In the genomic region with DNA sequence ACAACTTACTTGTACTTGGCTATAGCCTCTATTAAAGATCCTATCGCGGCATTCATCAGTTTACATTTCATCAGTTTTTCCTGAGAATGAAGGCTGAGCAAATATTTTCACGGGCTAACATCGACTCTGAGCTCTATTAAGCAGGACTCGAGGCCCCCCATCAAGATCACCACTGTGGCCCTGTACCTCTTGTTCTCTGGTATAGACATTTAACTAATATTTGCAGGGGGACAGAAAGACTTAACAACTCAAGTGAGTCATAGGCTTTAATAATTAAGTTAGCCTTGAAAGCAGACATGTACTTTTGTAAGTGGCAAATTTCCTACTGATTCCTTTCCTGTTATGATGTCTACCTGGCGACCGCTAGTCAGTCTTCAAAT, we compare ENCODE assay signal across 12 cellular contexts. TPM values are rescaled to one million over a fixed set of nuclear protein-coding genes. Genes with fewer than 3 reads are reported as not detected.
A peak's percentile ranks its signal among the peaks of the same experiment; 100 is the strongest.
DNase-seq lines count a peak whose midpoint lies in the region; ATAC-seq, FAIRE-seq and TF ChIP-seq lines count a peak whose summit lies in the region.
"Had no signal": no experiment of that assay in that cellular context is flagged by ENCODE, and none has a peak within 500 bp of the region (broad histone marks: within the 10 kb centered on the region; RNA-seq: fewer than 3 reads in every experiment).

No MANE protein-coding gene starts in this region.

- 0 out of 2 replicates have a peak overlapping the region, but pooled peaks have one; percentile 22 for H3K14ac ChIP-seq in IMR-90 (replicated peaks; ENCODE audit: low read depth, low read length)
- no peak overlapping the region for H3K14ac ChIP-seq in H1 (ENCODE audit: insufficient read length)

- H3K9me3 Mint-ChIP-seq in nephron progenitor cell = no peaks in the 10 kb centered on the region
- H3K9me3 Mint-ChIP-seq: activated naive CD4-positive, alpha-beta T cell treated with anti-CD3 and anti-CD28 coated beads, Interleukin-2, amount 50 U/mL, for 72 hours had no signal

- H3K27ac Mint-ChIP-seq in nephron progenitor cell = peak overlapping the region; percentile 89
- H3K27ac Mint-ChIP-seq: activated naive CD4-positive, alpha-beta T cell treated with anti-CD3 and anti-CD28 coated beads, Interleukin-2, amount 50 U/mL, for 72 hours had no signal

- no peak for TF ChIP-seq POLR2A in IMR-90 (IDR thresholded peaks at IDR 0.05; ENCODE audit: low read depth, low read length)
- no peak for TF ChIP-seq POLR2A in H1 (IDR thresholded peaks at IDR 0.05; ENCODE audit: control extremely low read depth in 1 of 2, low read depth in 2 of 2, low read length in 2 of 2)

- BruUV-seq in IMR-90 (replicated peaks; lab: Mats Ljungman, UMichigan) = no TSS peak

- peaks cover 49% of the 10 kb centered on the region for H3K4me1 Mint-ChIP-seq in nephron progenitor cell

- CTCF ChIA-PET in IMR-90 (lab: Yijun Ruan, JAX) = interaction anchor here (1.2 kb wide), 1 partner anchor 16 kb away, joined by 4 read pairs; no protein-coding TSS in a partner anchor
- CTCF ChIA-PET in H1 (lab: Charles Lee; ENCODE audit: partially characterized antibody) = interaction anchor here (1.5 kb wide), 2 partner anchors 9 to 207 kb away, joined by 3 read pairs; no protein-coding TSS in a partner anchor

- intact Hi-C loops in IMR-90 (cut with micrococcal nuclease) = loop anchor here (5.0 kb wide), 1 partner anchor 43 kb away; no protein-coding TSS in a partner anchor

- peaks cover 16% of the 10 kb centered on the region for H3K9me1 ChIP-seq in IMR-90 (ENCODE audit: insufficient read depth, low read length)

- H3K36me3 ChIP-seq in IMR-90 (ENCODE audit: control insufficient read depth, insufficient read depth, low read length) (no peaks in the 10 kb centered on the region), H1 (ENCODE audit: control insufficient read depth in 2 of 4, insufficient read depth in 4 of 4, low read length in 3 of 4) (no peaks in the 10 kb centered on the region)
- H3K36me3 ChIP-seq: ovary had no signal

- no peaks in the 10 kb centered on the region for H3K27me3 Mint-ChIP-seq in nephron progenitor cell (ENCODE audit: low read depth, poor library complexity)

- no peak overlapping the region for H3K4me3 ChIP-seq in IMR-90 (ENCODE audit: insufficient read depth, low read depth, low read length)
- H3K4me3 ChIP-seq in H1 (ENCODE audit: extremely low read depth in 1 of 4, insufficient read depth in 2 of 4, low read depth in 3 of 4, low read length in 4 of 4) = no peak overlapping the region
- H3K4me3 ChIP-seq: ovary had no signal

- H3K56ac ChIP-seq in IMR-90 (ENCODE audit: extremely low read depth, insufficient read depth, low read length) = no peak overlapping the region
- no peak overlapping the region for H3K56ac ChIP-seq in H1 (replicated peaks; ENCODE audit: insufficient read length, low read depth, low read length)

- H3K27me3 ChIP-seq in IMR-90 (ENCODE audit: control insufficient read depth, insufficient read depth, low read length) (no peaks in the 10 kb centered on the region), H1 (replicated peaks in 1 of 4; ENCODE audit: control insufficient read depth in 3 of 4, extremely low read depth in 1 of 4, insufficient read depth in 3 of 4, low read length in 3 of 4) (no peaks in the 10 kb centered on the region)
- H3K27me3 ChIP-seq: ovary had no signal

- FAIRE-seq in H1 (lab: Jason Lieb, UNC) = no peak
- FAIRE-seq in frontal cortex (lab: Jason Lieb, UNC) = no peak

- no peaks in the 10 kb centered on the region for H3K36me3 Mint-ChIP-seq in nephron progenitor cell (ENCODE audit: low read depth)
- H3K36me3 Mint-ChIP-seq: activated naive CD4-positive, alpha-beta T cell treated with anti-CD3 and anti-CD28 coated beads, Interleukin-2, amount 50 U/mL, for 72 hours had no signal

- H3K23ac ChIP-seq in IMR-90 (ENCODE audit: low read depth, low read length) (no peak overlapping the region), H1 (ENCODE audit: insufficient read length) (no peak overlapping the region)

- TF ChIP-seq CTCF in 22Rv1 (IDR thresholded peaks at IDR 0.05) (no peak), IMR-90 (conservative IDR thresholded peaks at IDR 0.05; ENCODE audit: low read depth, low read length) (no peak), H1 (IDR thresholded peaks at IDR 0.05; ENCODE audit: control extremely low read depth in 1 of 3, insufficient read depth in 1 of 3, low read depth in 1 of 3, low read length in 3 of 3) (no peak), nephron progenitor cell (IDR thresholded peaks at IDR 0.05) (no peak)

- H3K27ac ChIP-seq in 22Rv1 (peak overlapping the region; percentile 14; the same call in 1 of the 2 replicates), IMR-90 (ENCODE audit: insufficient read depth, low read length) (no peak overlapping the region), H1 (ENCODE audit: low read depth, low read length) (no peak overlapping the region)
- H3K27ac ChIP-seq: ovary had no signal

- dilution Hi-C loops in IMR-90 (cut with HindIII; ENCODE audit: low sequenced_read_pairs, unreplicated experiment) = no loop called here

- H2BK20ac ChIP-seq in IMR-90 (ENCODE audit: low read depth, low read length) = no peak overlapping the region
- H2BK20ac ChIP-seq in H1 (ENCODE audit: low read length) = no peak overlapping the region

- ATAC-seq in IMR-90 (ENCODE audit: low read depth) = no peak; the same call in 1 of the 2 replicates
- ATAC-seq in HG02840 (IDR thresholded peaks at IDR 0.05; ENCODE audit: low FRiP score, unreplicated experiment) = no peak
- no peak for ATAC-seq in HG03097 (IDR thresholded peaks at IDR 0.05; ENCODE audit: low FRiP score, unreplicated experiment)
- ATAC-seq: activated naive CD4-positive, alpha-beta T cell treated with anti-CD3 and anti-CD28 coated beads, Interleukin-2, amount 50 U/mL, for 72 hours had no signal

- peaks cover 2% of the 10 kb centered on the region; the same call in 1 of the 2 replicates for H3K23me2 ChIP-seq in H1 (ENCODE audit: low read depth, low read length)

- H3K4me3 Mint-ChIP-seq in nephron progenitor cell = no peak overlapping the region

- H3K79me2 ChIP-seq in H1 (ENCODE audit: control insufficient read depth in 1 of 2, insufficient read depth in 2 of 2, low read length in 2 of 2) = peaks cover 0 to 40% of the 10 kb centered on the region in 2 experiments; a peak in 2 of 4 replicates

- H2AFZ ChIP-seq in IMR-90 (replicated peaks; ENCODE audit: low read length, poor library complexity) (no peak overlapping the region), H1 (ENCODE audit: low read length) (no peak overlapping the region)

- H4K8ac ChIP-seq in IMR-90 (ENCODE audit: low read depth in 2 of 2, low read length in 2 of 2) (no peak overlapping the region), H1 (ENCODE audit: extremely low read depth, insufficient read depth, low read length) (no peak overlapping the region)

- no peak overlapping the region for H2AK9ac ChIP-seq in IMR-90 (replicated peaks; ENCODE audit: low read depth, low read length, poor library complexity)

- H3K18ac ChIP-seq in IMR-90 (ENCODE audit: low read depth, low read length) (no peak overlapping the region), H1 (ENCODE audit: extremely low read depth, low read length) (no peak overlapping the region)

- no peak overlapping the region for H2BK5ac ChIP-seq in IMR-90 (ENCODE audit: low read depth, low read length, poor library complexity, severe bottlenecking)
- 0 out of 2 replicates have a peak overlapping the region, but pooled peaks have one; percentile 2 for H2BK5ac ChIP-seq in H1 (ENCODE audit: low read depth, low read length)

- no peak for TF ChIP-seq RAD21 in IMR-90 (IDR thresholded peaks at IDR 0.05; ENCODE audit: low read length)
- TF ChIP-seq RAD21 in H1 (IDR thresholded peaks at IDR 0.05 in 1 of 2, conservative IDR thresholded peaks at IDR 0.05 in 1 of 2; ENCODE audit: low read depth in 2 of 2, low read length in 2 of 2) = no peak

- DNase-seq in IMR-90 = no peak
- no peak for DNase-seq in H1 (ENCODE audit: low read depth in 1 of 2, low spot score in 2 of 2)
- no peak for DNase-seq in nephron progenitor cell
- DNase-seq in frontal cortex (ENCODE audit: low spot score in 2 of 2) = no peak
- no peak for DNase-seq in NCI-H82 treated with DMSO at 0.1 percent for 48 hours (lab: John Stamatoyannopoulos, UW; ENCODE audit: unreplicated experiment)
- DNase-seq: NCI-H446, ovary, T-helper 1 cell had no signal

- no peak overlapping the region for H2BK12ac ChIP-seq in H1 (ENCODE audit: low read depth, low read length)

- H4K20me1 ChIP-seq in IMR-90 (ENCODE audit: insufficient read depth, low read length) (no peaks in the 10 kb centered on the region), H1 (replicated peaks in 1 of 2; ENCODE audit: control insufficient read depth in 1 of 2, insufficient read depth in 2 of 2, low read length in 2 of 2) (peaks cover 0 to 2% of the 10 kb centered on the region in 2 experiments)

- H3K4ac ChIP-seq in IMR-90 (ENCODE audit: low read depth, low read length) = no peak overlapping the region
- no peak overlapping the region for H3K4ac ChIP-seq in H1 (replicated peaks; ENCODE audit: insufficient read length, low read depth, low read length)

- no peak overlapping the region for H2BK15ac ChIP-seq in IMR-90 (ENCODE audit: low read depth, low read length)
- H2BK15ac ChIP-seq in H1 (ENCODE audit: low read length) = no peak overlapping the region

- H4K5ac ChIP-seq in IMR-90 (ENCODE audit: low read depth, low read length) = no peak overlapping the region
- H4K5ac ChIP-seq in H1 (ENCODE audit: insufficient read length, low read depth, low read length) = no peak overlapping the region

- no peak for TF ChIP-seq EP300 in H1 (IDR thresholded peaks at IDR 0.05; ENCODE audit: borderline replicate concordance in 1 of 2, low read depth in 2 of 2, low read length in 2 of 2)

- H3K9me3 ChIP-seq in IMR-90 (ENCODE audit: control insufficient read depth, insufficient read depth, low read length) (no peaks in the 10 kb centered on the region), H1 (ENCODE audit: insufficient read depth in 2 of 2, low read depth in 1 of 2, low read length in 1 of 2) (no peaks in the 10 kb centered on the region)
- H3K9me3 ChIP-seq: ovary had no signal

- H3K9ac ChIP-seq in IMR-90 (ENCODE audit: low read depth, low read length) (no peak overlapping the region), H1 (replicated peaks in 1 of 4; ENCODE audit: extremely low read depth in 1 of 4, low read depth in 3 of 4, low read length in 3 of 4) (no peak overlapping the region)

- H2AK5ac ChIP-seq in IMR-90 (ENCODE audit: low read depth, low read length) (no peak overlapping the region), H1 (ENCODE audit: low read depth, low read length) (no peak overlapping the region)

- H2BK120ac ChIP-seq in IMR-90 (ENCODE audit: low read depth, low read length) (no peak overlapping the region), H1 (replicated peaks; ENCODE audit: low read depth, low read length) (no peak overlapping the region)

- WGBS in IMR-90 (ENCODE audit: extremely low coverage in 2 of 2, insufficient read length in 1 of 2), 2 experiments = no CpG with 5 or more reads among the region's 7 CpGs
- WGBS in H1 (ENCODE audit: extremely low coverage in 1 of 2, insufficient coverage in 1 of 2, insufficient read length in 1 of 2, insufficient replicate concordance in 2 of 2, low coverage in 1 of 2, low lambda C conversion rate in 2 of 2, missing lambda C conversion rate in 1 of 2), 2 experiments = 83% methylated on average over 7 of the region's 7 CpGs; no CpG with 5 or more reads in 1 of the 2 experiments

- H3K79me1 ChIP-seq in IMR-90 (ENCODE audit: low read depth in 1 of 2, low read length in 2 of 2) = peaks cover 11 to 26% of the 10 kb centered on the region in 2 experiments
- H3K79me1 ChIP-seq in H1 (ENCODE audit: low read depth, low read length) = no peaks in the 10 kb centered on the region

- no peak overlapping the region for H4K91ac ChIP-seq in IMR-90 (ENCODE audit: insufficient read depth, low read depth, low read length)
- no peak overlapping the region for H4K91ac ChIP-seq in H1 (replicated peaks; ENCODE audit: insufficient read length, low read length)

- H3K4me2 ChIP-seq in IMR-90 (ENCODE audit: low read depth, low read length) = peak overlapping the region; percentile 50; the same call in 1 of the 2 replicates
- peak overlapping the region in 1 of 2 experiments; percentile 26; a peak in 1 of 4 replicates for H3K4me2 ChIP-seq in H1 (ENCODE audit: insufficient read depth in 1 of 2, low read depth in 2 of 2, low read length in 2 of 2)

- in situ Hi-C loops in IMR-90 (cut with MboI; ENCODE audit: low sequenced_read_pairs) = no loop called here

- POLR2A ChIA-PET in IMR-90 (lab: Charles Lee; ENCODE audit: unreplicated experiment) (no interaction called here), H1 (lab: Charles Lee; ENCODE audit: partially characterized antibody) (no interaction called here)

- peaks cover 6% of the 10 kb centered on the region for H3K4me1 ChIP-seq in IMR-90 (ENCODE audit: control insufficient read depth, insufficient read depth, low read length)
- peaks cover 3 to 26% (median 15%) of the 10 kb centered on the region in 4 experiments; a peak in 6 of 7 replicates for H3K4me1 ChIP-seq in H1 (replicated peaks in 1 of 4; ENCODE audit: control insufficient read depth in 3 of 4, insufficient read depth in 4 of 4, low read length in 3 of 4)

RNA-seq across cellular contexts. Expression of a gene that starts 45.4 kb away (rescaled TPM):
- total RNA-seq in IMR-90 (2012; rRNA removed) = 12.2 and 14.2 TPM in 2 replicates
- polyA plus RNA-seq in IMR-90 (2012; rRNA removed) = 4.2 and 4.4 TPM in 2 replicates
- 1.8 and 2.3 TPM in 2 replicates for polyA plus RNA-seq in IMR-90 (2012; cell fraction: cytosol; rRNA removed)
- polyA plus RNA-seq in IMR-90 (2012; cell fraction: nucleus; rRNA removed; ENCODE audit: low replicate concordance) = 7.2 and 10.9 TPM in 2 replicates
- 23.6 and 26.9 TPM in 2 replicates for total RNA-seq in H1 (2021; fragmentation: NEBNext Ultra II Directional; extraction: Animal tissue kit (Norgen Biotek cat#: 25700))
- 5.1 and 6.2 TPM in 2 replicates for polyA plus RNA-seq in H1 (2011; rRNA removed)
- 6.9 TPM for polyA plus RNA-seq in H1 (2011; cell fraction: cytosol; rRNA removed)
- 11.4 TPM for polyA plus RNA-seq in H1 (2011; cell fraction: nucleus; rRNA removed)
- polyA plus RNA-seq in H1 (2012, experiment 1 of 2) = 6.3 to 9.0 TPM (median 7.3 TPM) in 4 replicates
- polyA plus RNA-seq in H1 (2012, experiment 2 of 2) = 0.58 TPM
- 8.0 TPM for polyA plus RNA-seq in H1 (2013, experiment 1 of 2)
- 9.6 TPM for polyA plus RNA-seq in H1 (2013, experiment 2 of 2)
- polyA minus RNA-seq in H1 (2011; rRNA and poly(A)+ RNA removed) = 34.0 and 41.7 TPM in 2 replicates
- 10.5 TPM for polyA minus RNA-seq in H1 (2011; cell fraction: cytosol; rRNA and poly(A)+ RNA removed)
- polyA minus RNA-seq in H1 (2011; cell fraction: nucleus; rRNA and poly(A)+ RNA removed) = 72.2 TPM
- 70.9 TPM for total RNA-seq in frontal cortex

RNA-seq across cellular contexts. Expression of a gene that starts 45.7 kb away (rescaled TPM):
- 21.3 and 45.0 TPM in 2 replicates for total RNA-seq in IMR-90 (2012; rRNA removed)
- polyA plus RNA-seq in IMR-90 (2012; rRNA removed) = 6.0 and 7.3 TPM in 2 replicates
- 2.5 and 3.2 TPM in 2 replicates for polyA plus RNA-seq in IMR-90 (2012; cell fraction: cytosol; rRNA removed)
- 0.51 and 4.0 TPM in 2 replicates for polyA plus RNA-seq in IMR-90 (2012; cell fraction: nucleus; rRNA removed; ENCODE audit: low replicate concordance)
- total RNA-seq in H1 (2021; fragmentation: NEBNext Ultra II Directional; extraction: Animal tissue kit (Norgen Biotek cat#: 25700)) = 18.0 and 21.7 TPM in 2 replicates
- 2.7 and 5.1 TPM in 2 replicates for polyA plus RNA-seq in H1 (2011; rRNA removed)
- polyA plus RNA-seq in H1 (2011; cell fraction: cytosol; rRNA removed) = 9.0 TPM
- polyA plus RNA-seq in H1 (2011; cell fraction: nucleus; rRNA removed) = 4.6 TPM
- 10.8 to 14.8 TPM (median 14.3 TPM) in 4 replicates for polyA plus RNA-seq in H1 (2012, experiment 1 of 2)
- polyA plus RNA-seq in H1 (2012, experiment 2 of 2) = 0.85 TPM
- 16.5 TPM for polyA plus RNA-seq in H1 (2013, experiment 1 of 2)
- 14.6 TPM for polyA plus RNA-seq in H1 (2013, experiment 2 of 2)
- 12.5 and 17.0 TPM in 2 replicates for polyA minus RNA-seq in H1 (2011; rRNA and poly(A)+ RNA removed)
- 18.2 TPM for polyA minus RNA-seq in H1 (2011; cell fraction: cytosol; rRNA and poly(A)+ RNA removed)
- 35.2 TPM for polyA minus RNA-seq in H1 (2011; cell fraction: nucleus; rRNA and poly(A)+ RNA removed)
- 67.3 TPM for total RNA-seq in frontal cortex
